Comparison of ENCODE assay signal across 8 cellular contexts in the genomic region with DNA sequence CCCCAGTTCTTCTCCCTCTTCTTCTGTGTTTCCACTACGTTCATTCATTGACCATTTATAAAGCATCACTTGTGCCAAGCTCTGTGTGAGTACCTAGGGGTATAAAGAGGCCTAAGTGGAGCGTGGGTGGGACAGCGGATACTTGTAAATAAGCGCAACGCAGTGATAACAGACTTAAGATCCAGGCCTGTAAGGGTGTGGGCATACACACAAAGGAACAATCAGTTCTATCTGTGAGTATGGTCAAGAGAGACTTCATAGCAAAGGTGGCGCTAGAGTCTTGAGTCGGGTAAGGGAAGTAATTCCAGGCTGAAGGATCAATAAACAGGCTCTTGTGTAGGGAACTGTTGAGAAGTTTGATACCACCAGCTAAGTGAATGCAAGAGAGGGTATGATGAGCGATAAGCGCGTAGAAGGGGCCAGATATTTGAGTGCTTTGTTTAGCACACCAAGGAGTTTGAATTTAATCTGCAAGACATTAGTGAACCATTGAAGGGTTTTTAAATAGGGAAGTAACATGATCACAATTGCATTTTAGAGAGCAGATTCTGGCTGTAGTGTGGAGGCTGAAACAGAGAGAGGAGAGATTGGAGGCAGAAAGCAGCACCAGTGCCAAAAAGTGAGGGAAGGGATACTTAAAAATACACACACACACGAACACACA. TPM values are rescaled to one million over a fixed set of nuclear protein-coding genes. Genes with fewer than 3 reads are reported as not detected.
A peak's percentile ranks its signal among the peaks of the same experiment; 100 is the strongest.
DNase-seq lines count a peak whose midpoint lies in the region; ATAC-seq and TF ChIP-seq lines count a peak whose summit lies in the region.

No MANE protein-coding gene starts in this region.

- intact Hi-C loops in thyroid gland (cut with DNase I), result loop anchor here (10.0 kb wide), 1 partner anchor 99 kb away; no protein-coding TSS in a partner anchor

- peak overlapping the region; percentile 90; the same call in 1 of the 2 replicates for H3K9ac ChIP-seq in BLaER1

- peak overlapping the region; percentile 77 for H3K4me2 ChIP-seq in BLaER1

- H3K36me3 ChIP-seq in BLaER1, result no peaks in the 10 kb centered on the region
- no peaks in the 10 kb centered on the region for H3K36me3 ChIP-seq in thyroid gland

- no peak for TF ChIP-seq CTCF in HFFc6 (IDR thresholded peaks at IDR 0.05)
- TF ChIP-seq CTCF in thyroid gland (IDR thresholded peaks at IDR 0.05), result no peak

- H3K9me3 Mint-ChIP-seq in HFFc6 (no peaks in the 10 kb centered on the region), memory B cell (no peaks in the 10 kb centered on the region)
- no peaks in the 10 kb centered on the region for H3K9me3 Mint-ChIP-seq in activated naive CD8-positive, alpha-beta T cell treated with anti-CD3 and anti-CD28 coated beads for 36 hours

- H4K20me1 ChIP-seq in BLaER1, result peaks cover 36% of the 10 kb centered on the region

- no peaks in the 10 kb centered on the region for H3K36me3 Mint-ChIP-seq in HFFc6 (ENCODE audit: low read depth)
- peaks cover under 1% of the 10 kb centered on the region for H3K36me3 Mint-ChIP-seq in activated naive CD8-positive, alpha-beta T cell treated with anti-CD3 and anti-CD28 coated beads for 36 hours
- no peaks in the 10 kb centered on the region for H3K36me3 Mint-ChIP-seq in memory B cell

- 73 to 86% methylated on average over 11 of the region's 11 CpGs for WGBS in thyroid gland, 2 donors

- H3K27me3 ChIP-seq in BLaER1 (no peaks in the 10 kb centered on the region), thyroid gland (no peaks in the 10 kb centered on the region)

- H3K27me3 Mint-ChIP-seq in HFFc6 (ENCODE audit: insufficient read depth), result no peaks in the 10 kb centered on the region
- H3K27me3 Mint-ChIP-seq in activated naive CD8-positive, alpha-beta T cell treated with anti-CD3 and anti-CD28 coated beads for 36 hours, result no peaks in the 10 kb centered on the region
- no peaks in the 10 kb centered on the region for H3K27me3 Mint-ChIP-seq in memory B cell

- DNase-seq in HFFc6 (no peak), memory B cell (ENCODE audit: low spot score in 2 of 2) (no peak), NK-92 (lab: John Stamatoyannopoulos, UW; ENCODE audit: unreplicated experiment) (no peak), thyroid gland (no peak)
- no peak for DNase-seq in activated naive CD8-positive, alpha-beta T cell treated with anti-CD3 and anti-CD28 coated beads for 36 hours
- no peak for DNase-seq in effector CD8-positive, alpha-beta T cell (lab: John Stamatoyannopoulos, UW)

- TF ChIP-seq POLR2A in thyroid gland (IDR thresholded peaks at IDR 0.05), result no peak

- H3K27ac ChIP-seq in BLaER1 (no peak overlapping the region), thyroid gland (no peak overlapping the region)

- peak overlapping the region; percentile 54; the same call in 1 of the 2 replicates for H3K27ac Mint-ChIP-seq in HFFc6
- peak overlapping the region; percentile 77 for H3K27ac Mint-ChIP-seq in activated naive CD8-positive, alpha-beta T cell treated with anti-CD3 and anti-CD28 coated beads for 36 hours
- peak overlapping the region; percentile 55 for H3K27ac Mint-ChIP-seq in memory B cell

- peaks cover 39% of the 10 kb centered on the region for H3K4me1 Mint-ChIP-seq in HFFc6 (ENCODE audit: low read depth)
- H3K4me1 Mint-ChIP-seq in activated naive CD8-positive, alpha-beta T cell treated with anti-CD3 and anti-CD28 coated beads for 36 hours, result peaks cover 31% of the 10 kb centered on the region
- H3K4me1 Mint-ChIP-seq in memory B cell, result peaks cover 27% of the 10 kb centered on the region

- H3K9me3 ChIP-seq in BLaER1 (no peaks in the 10 kb centered on the region), thyroid gland (no peaks in the 10 kb centered on the region)

- no peak overlapping the region for H3K4me3 ChIP-seq in BLaER1
- H3K4me3 ChIP-seq in thyroid gland (replicated peaks in 1 of 3), result peak overlapping the region in 1 of 3 donors; percentile 66

- H3K4me1 ChIP-seq in BLaER1 (peaks cover 43% of the 10 kb centered on the region), thyroid gland (peaks cover 14 to 15% of the 10 kb centered on the region in 2 donors)

- ATAC-seq in memory B cell (ENCODE audit: low read depth) (no peak), GM18517 (IDR thresholded peaks at IDR 0.05; ENCODE audit: unreplicated experiment) (no peak)

- H3K4me3 Mint-ChIP-seq in HFFc6 (peak overlapping the region; percentile 82), memory B cell (peak overlapping the region; percentile 97)
- H3K4me3 Mint-ChIP-seq in activated naive CD8-positive, alpha-beta T cell treated with anti-CD3 and anti-CD28 coated beads for 36 hours, result peak overlapping the region; percentile 76

RNA-seq across cellular contexts. Expression of a gene that starts 1.0 kb away (rescaled TPM):
- total RNA-seq in HFFc6 (2021; fragmentation: NEBNext Ultra II Directional; extraction: Animal tissue kit (Norgen Biotek cat#: 25700)), result 10 to 100 TPM; 11.2 to 14.1 (median 13.2) TPM
- 1 to 10 TPM; 7.0 to 7.1 TPM for total RNA-seq in activated naive CD8-positive, alpha-beta T cell treated with anti-CD3 and anti-CD28 coated beads for 36 hours
- total RNA-seq in thyroid gland, result 10 to 100 TPM; 16.5 to 26.6 (median 20.6) TPM
